Comparison of ENCODE assay signal across 17 cellular contexts in genomic region chr19:8504171-8504570, GRCh38. TPM values are rescaled to one million over a fixed set of nuclear protein-coding genes. Genes with fewer than 3 reads are reported as not detected.
A peak's percentile ranks its signal among the peaks of the same experiment; 100 is the strongest.
DNase-seq lines count a peak whose midpoint lies in the region; ATAC-seq, FAIRE-seq and TF ChIP-seq lines count a peak whose summit lies in the region.
"Had no signal": no experiment of that assay in that cellular context is flagged by ENCODE, and none has a peak within 500 bp of the region (broad histone marks: within the 10 kb centered on the region; RNA-seq: fewer than 3 reads in every experiment).

No MANE protein-coding gene starts in this region.

- H3K27me3 Mint-ChIP-seq in CD4-positive, alpha-beta T cell, result no peaks in the 10 kb centered on the region
- no peaks in the 10 kb centered on the region for H3K27me3 Mint-ChIP-seq in activated CD8-positive, alpha-beta T cell treated with anti-CD3 and anti-CD28 coated beads, Interleukin-2, amount 10 ng/mL, durations not matched to agents 7 days and 5 days (ENCODE audit: low read depth)
- H3K27me3 Mint-ChIP-seq in natural killer cell (ENCODE audit: low read depth in 2 of 2), result no peaks in the 10 kb centered on the region
- H3K27me3 Mint-ChIP-seq in stimulated activated naive CD8-positive, alpha-beta T cell treated with anti-CD3 and anti-CD28 coated beads, Interleukin-15, amount 100 ng/mL, for 72 hours, result no peaks in the 10 kb centered on the region

- intact Hi-C loops in CD4-positive, alpha-beta T cell (cut with DNase I, micrococcal nuclease), result no loop called here
- intact Hi-C loops in natural killer cell (cut with micrococcal nuclease), result loop anchor here (10.0 kb wide), 1 partner anchor 59 kb away; the partner anchor contains the start of gene HNRNPM

- TF ChIP-seq CTCF in CD4-positive, alpha-beta T cell (IDR thresholded peaks at IDR 0.05), result no peak
- TF ChIP-seq CTCF in natural killer cell (IDR thresholded peaks at IDR 0.05) (no peak), D721Med (IDR thresholded peaks at IDR 0.05; ENCODE audit: insufficient read depth, missing control alignments) (no peak)

- peaks cover 31% of the 10 kb centered on the region for H3K4me1 Mint-ChIP-seq in CD4-positive, alpha-beta T cell (ENCODE audit: low read depth)
- H3K4me1 Mint-ChIP-seq in activated CD8-positive, alpha-beta T cell treated with anti-CD3 and anti-CD28 coated beads, Interleukin-2, amount 10 ng/mL, durations not matched to agents 7 days and 5 days (ENCODE audit: low read depth), result peaks cover 50% of the 10 kb centered on the region
- H3K4me1 Mint-ChIP-seq in natural killer cell, result peaks cover 17 to 42% of the 10 kb centered on the region in 2 donors
- peaks cover 50% of the 10 kb centered on the region for H3K4me1 Mint-ChIP-seq in stimulated activated naive CD8-positive, alpha-beta T cell treated with anti-CD3 and anti-CD28 coated beads, Interleukin-15, amount 100 ng/mL, for 72 hours

- H3K27ac Mint-ChIP-seq in CD4-positive, alpha-beta T cell, result no peak overlapping the region
- H3K27ac Mint-ChIP-seq in activated CD8-positive, alpha-beta T cell treated with anti-CD3 and anti-CD28 coated beads, Interleukin-2, amount 10 ng/mL, durations not matched to agents 7 days and 5 days, result peak overlapping the region; percentile 14
- peak overlapping the region in 1 of 2 donors; percentile 44 for H3K27ac Mint-ChIP-seq in natural killer cell
- no peak overlapping the region for H3K27ac Mint-ChIP-seq in stimulated activated naive CD8-positive, alpha-beta T cell treated with anti-CD3 and anti-CD28 coated beads, Interleukin-15, amount 100 ng/mL, for 72 hours

- DNase-seq in CD4-positive, alpha-beta T cell, result no peak
- no peak for DNase-seq in activated CD8-positive, alpha-beta T cell treated with anti-CD3 and anti-CD28 coated beads, Interleukin-2, amount 10 ng/mL, durations not matched to agents 7 days and 5 days
- DNase-seq in natural killer cell (no peak), DMS 273 treated with DMSO at 0.1 percent for 48 hours (lab: John Stamatoyannopoulos, UW) (no peak), D721Med (ENCODE audit: insufficient read length, low spot score) (no peak), HT-29 (ENCODE audit: low spot score) (no peak)
- DNase-seq in stimulated activated naive CD8-positive, alpha-beta T cell treated with anti-CD3 and anti-CD28 coated beads, Interleukin-15, amount 100 ng/mL, for 72 hours, result no peak
- DNase-seq: foreskin keratinocyte, H9, left ventricle myocardium inferior, MM.1S, NCI-H82, sigmoid colon, SW 1271, testis had no signal

- peaks cover 12% of the 10 kb centered on the region for H3K36me3 Mint-ChIP-seq in CD4-positive, alpha-beta T cell (ENCODE audit: low read depth)
- peaks cover 3% of the 10 kb centered on the region for H3K36me3 Mint-ChIP-seq in activated CD8-positive, alpha-beta T cell treated with anti-CD3 and anti-CD28 coated beads, Interleukin-2, amount 10 ng/mL, durations not matched to agents 7 days and 5 days (ENCODE audit: low read depth)
- no peaks in the 10 kb centered on the region for H3K36me3 Mint-ChIP-seq in natural killer cell

- POLR2A ChIA-PET in CD4-positive, alpha-beta T cell (lab: Charles Lee), result no interaction called here
- POLR2A ChIA-PET in activated CD8-positive, alpha-beta T cell treated with anti-CD3 and anti-CD28 coated beads, Interleukin-2, amount 10 ng/mL, durations not matched to agents 7 days and 5 days (lab: Charles Lee), result interaction anchor here (2.1 kb wide), 1 partner anchor 10 kb away, joined by 12 read pairs; the partner anchor contains the start of gene ZNF414

- CTCF ChIA-PET in CD4-positive, alpha-beta T cell (lab: Charles Lee), result interaction anchor here (1.0 kb wide), 1 partner anchor 77 kb away, joined by 3 read pairs; no protein-coding TSS in a partner anchor
- CTCF ChIA-PET in activated CD8-positive, alpha-beta T cell treated with anti-CD3 and anti-CD28 coated beads, Interleukin-2, amount 10 ng/mL, durations not matched to agents 7 days and 5 days (lab: Charles Lee), result interaction anchor here (3.2 to 3.8 kb wide), 2 partner anchors 9 to 17 kb away, joined by 16 to 26 read pairs; no protein-coding TSS in a partner anchor

- ATAC-seq in CD4-positive, alpha-beta T cell (ENCODE audit: poor library complexity), result no peak
- peak; percentile 42 for ATAC-seq in HG02870 (IDR thresholded peaks at IDR 0.05; ENCODE audit: unreplicated experiment)
- ATAC-seq in activated CD8-positive, alpha-beta T cell treated with anti-CD3 and anti-CD28 coated beads, Interleukin-2, amount 10 ng/mL, durations not matched to agents 7 days and 5 days, result no peak
- ATAC-seq in natural killer cell, result peak in 1 of 3 donors; percentile 72
- no peak for ATAC-seq in stimulated activated naive CD8-positive, alpha-beta T cell treated with anti-CD3 and anti-CD28 coated beads, Interleukin-15, amount 100 ng/mL, for 72 hours
- ATAC-seq: foreskin keratinocyte had no signal

- no peaks in the 10 kb centered on the region for H3K9me3 Mint-ChIP-seq in CD4-positive, alpha-beta T cell
- no peaks in the 10 kb centered on the region for H3K9me3 Mint-ChIP-seq in activated CD8-positive, alpha-beta T cell treated with anti-CD3 and anti-CD28 coated beads, Interleukin-2, amount 10 ng/mL, durations not matched to agents 7 days and 5 days (ENCODE audit: insufficient read depth)
- no peaks in the 10 kb centered on the region for H3K9me3 Mint-ChIP-seq in natural killer cell
- H3K9me3 Mint-ChIP-seq in stimulated activated naive CD8-positive, alpha-beta T cell treated with anti-CD3 and anti-CD28 coated beads, Interleukin-15, amount 100 ng/mL, for 72 hours, result no peaks in the 10 kb centered on the region
- H3K9me3 Mint-ChIP-seq: H9 had no signal

- no peak for FAIRE-seq in D721Med (lab: Jason Lieb, UNC)

- no peaks in the 10 kb centered on the region for H3K27me3 ChIP-seq in CD4-positive, alpha-beta T cell (ENCODE audit: control insufficient read depth, insufficient read depth, low read length)
- H3K27me3 ChIP-seq: foreskin keratinocyte, sigmoid colon, testis had no signal

- H3K27ac ChIP-seq in CD4-positive, alpha-beta T cell (ENCODE audit: low read depth, low read length), result no peak overlapping the region
- H3K27ac ChIP-seq: foreskin keratinocyte, left ventricle myocardium inferior, sigmoid colon, testis had no signal

- peak overlapping the region; percentile 66 for H3K4me3 Mint-ChIP-seq in CD4-positive, alpha-beta T cell
- H3K4me3 Mint-ChIP-seq in activated CD8-positive, alpha-beta T cell treated with anti-CD3 and anti-CD28 coated beads, Interleukin-2, amount 10 ng/mL, durations not matched to agents 7 days and 5 days, result no peak overlapping the region
- H3K4me3 Mint-ChIP-seq in natural killer cell, result peak overlapping the region; percentile 66
- peak overlapping the region in 1 of 2 donors; percentile 2 for H3K4me3 Mint-ChIP-seq in stimulated activated naive CD8-positive, alpha-beta T cell treated with anti-CD3 and anti-CD28 coated beads, Interleukin-15, amount 100 ng/mL, for 72 hours

- no peaks in the 10 kb centered on the region for H3K9me3 ChIP-seq in CD4-positive, alpha-beta T cell (ENCODE audit: control insufficient read depth, low read length)
- H3K9me3 ChIP-seq: left ventricle myocardium inferior, sigmoid colon, testis had no signal

RNA-seq across cellular contexts. Expression of gene PRAM1, which starts 1.7 kb away (rescaled TPM):
- 1 to 10 TPM; 4.3 to 6.3 TPM for total RNA-seq in CD4-positive, alpha-beta T cell
- 1 to 10 TPM; 2.3 to 2.7 TPM for total RNA-seq in activated CD8-positive, alpha-beta T cell treated with anti-CD3 and anti-CD28 coated beads, Interleukin-2, amount 10 ng/mL, durations not matched to agents 7 days and 5 days
- total RNA-seq in natural killer cell, result 10 to 100 TPM in 1 of 3 donors, 1 to 10 TPM in 2; 7.7 to 17.5 (median 9.0) TPM
- not detected in 2 replicates for total RNA-seq in HT-29 (2014; rRNA removed; shearing (Covaris generic))
- total RNA-seq: Daoy, foreskin keratinocyte had no signal

RNA-seq across cellular contexts. Expression of gene ZNF414, which starts 9.8 kb away (rescaled TPM):
- 10 to 100 TPM; 36.3 to 38.0 TPM for total RNA-seq in CD4-positive, alpha-beta T cell
- 10 to 100 TPM; 28.7 to 36.2 TPM for total RNA-seq in activated CD8-positive, alpha-beta T cell treated with anti-CD3 and anti-CD28 coated beads, Interleukin-2, amount 10 ng/mL, durations not matched to agents 7 days and 5 days
- total RNA-seq in natural killer cell, result 10 to 100 TPM; 42.1 to 46.4 (median 42.3) TPM
- 9.8 and 15.7 TPM in 2 replicates for total RNA-seq in HT-29 (2014; rRNA removed; shearing (Covaris generic))

RNA-seq across cellular contexts. Expression of gene HNRNPM, which starts 59.4 kb away (rescaled TPM):
- 100 to 1,000 TPM; 269 to 272 TPM for total RNA-seq in CD4-positive, alpha-beta T cell
- 100 to 1,000 TPM; 283 to 291 TPM for total RNA-seq in activated CD8-positive, alpha-beta T cell treated with anti-CD3 and anti-CD28 coated beads, Interleukin-2, amount 10 ng/mL, durations not matched to agents 7 days and 5 days
- total RNA-seq in natural killer cell, result 100 to 1,000 TPM; 272 to 300 (median 299) TPM
- 162 and 178 TPM in 2 replicates for total RNA-seq in HT-29 (2014; rRNA removed; shearing (Covaris generic))
